ENCODE assay signal across 8 cellular contexts in the genomic region with DNA sequence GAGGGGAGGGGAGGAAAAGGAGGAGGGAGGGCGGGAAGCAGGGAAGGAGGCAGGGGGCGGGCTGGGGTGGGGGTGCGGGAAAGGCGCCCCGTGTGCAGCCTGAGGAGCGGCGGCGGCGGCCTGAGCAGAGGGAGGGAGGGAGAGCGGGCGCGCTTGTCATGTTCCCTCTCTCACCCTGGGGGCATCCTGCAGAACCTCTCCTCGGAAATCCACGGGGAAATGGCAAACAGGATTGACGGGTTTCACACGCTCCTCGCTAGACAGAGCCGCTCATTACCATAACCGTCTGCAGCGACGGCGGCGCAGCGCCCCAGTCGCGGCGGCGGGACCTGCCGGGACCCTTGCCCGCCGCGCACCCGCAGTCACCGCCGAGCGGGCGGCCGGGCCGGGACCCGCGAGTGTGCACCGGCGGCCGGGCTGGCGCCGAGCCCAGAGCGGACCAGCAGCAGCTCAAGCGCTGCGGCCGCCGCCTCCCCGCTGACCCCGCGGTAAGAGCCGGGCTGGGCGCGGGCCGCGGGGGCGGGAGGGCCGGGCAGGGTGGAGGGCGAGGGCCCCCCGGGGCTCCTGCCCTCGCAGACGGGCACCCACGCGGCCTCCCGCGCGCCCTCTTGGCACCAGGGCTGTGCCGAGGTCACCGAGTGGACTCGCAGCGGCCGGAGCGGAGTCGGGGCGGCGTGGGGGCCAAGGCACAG. TPM values are rescaled to one million over a fixed set of nuclear protein-coding genes. Genes with fewer than 3 reads are reported as not detected.
DNase-seq lines count a peak whose midpoint lies in the region; ATAC-seq, FAIRE-seq and TF ChIP-seq lines count a peak whose summit lies in the region.

A gene (plus strand): TSS at position 273 of the 692 bp plus-strand sequence. CDS start 5,165 bp downstream, outside the sequence.

- H3K36me3 ChIP-seq in HepG2 (replicated peaks in 1 of 2; ENCODE audit: control insufficient read depth in 1 of 2, insufficient read depth in 2 of 2, low read length in 2 of 2) (no peaks in the 10 kb centered on the region), stomach (no peaks in the 10 kb centered on the region)

- H3K27me3 Mint-ChIP-seq in activated CD4-positive, alpha-beta T cell treated with anti-CD3 and anti-CD28 coated beads, Interleukin-2, amount 10 ng/mL, durations not matched to agents 24 days and 14 days = peaks cover 56% of the 10 kb centered on the region

- peak; percentile 59 for ATAC-seq in HepG2
- no peak for ATAC-seq in HG02938 (IDR thresholded peaks at IDR 0.05; ENCODE audit: unreplicated experiment)
- no peak for ATAC-seq in GM19324 (IDR thresholded peaks at IDR 0.05; ENCODE audit: low FRiP score, unreplicated experiment)

- no peak for DNase-seq in activated CD4-positive, alpha-beta T cell treated with anti-CD3 and anti-CD28 coated beads, Interleukin-2, amount 10 ng/mL, durations not matched to agents 24 days and 14 days
- DNase-seq in activated CD4-positive, alpha-beta T cell treated with anti-CD3 and anti-CD28 coated beads for 1 hour = no peak
- DNase-seq in NCI-H82 (lab: John Stamatoyannopoulos, UW) = peak; percentile 89
- DNase-seq in coronary artery (ENCODE audit: low spot score) = no peak
- DNase-seq in HepG2 (ENCODE audit: low spot score) = no peak
- peak; percentile 57 for DNase-seq in stomach

- in situ Hi-C loops in HepG2 (cut with HindIII; ENCODE audit: extremely low pct_ligation_motif_present, low pct_unique_long_range_greater_than_20kb) = no loop called here

- no peaks in the 10 kb centered on the region for H3K79me2 ChIP-seq in HepG2 (ENCODE audit: insufficient read depth, low read length)

- no peaks in the 10 kb centered on the region for H4K20me1 ChIP-seq in HepG2 (ENCODE audit: insufficient read depth, low read length)

- peak within 1 kb of the TSS; percentile 68 for H3K4me3 Mint-ChIP-seq in activated CD4-positive, alpha-beta T cell treated with anti-CD3 and anti-CD28 coated beads, Interleukin-2, amount 10 ng/mL, durations not matched to agents 24 days and 14 days

- no peak within 1 kb of the TSS for H2AFZ ChIP-seq in HepG2 (ENCODE audit: low read length)

- H3K4me2 ChIP-seq in HepG2 (ENCODE audit: low read depth, low read length) = peak within 1 kb of the TSS; percentile 62

- no peak within 1 kb of the TSS for H3K9ac ChIP-seq in HepG2 (ENCODE audit: insufficient read depth, low read depth, low read length)

- no peak for TF ChIP-seq EP300 in HepG2 (IDR thresholded peaks at IDR 0.05; ENCODE audit: low read depth in 2 of 2, low read length in 2 of 2)
- no peak for TF ChIP-seq EP300 in HepG2 (CRISPR knock-in tag; IDR thresholded peaks at IDR 0.05; ENCODE audit: borderline replicate concordance)
- no peak for TF ChIP-seq EP300 in stomach (IDR thresholded peaks at IDR 0.05)

- CTCF ChIA-PET in HepG2 (lab: Yijun Ruan, JAX; ENCODE audit: low intra/inter-chr PET ratio, low total read pairs) = no interaction called here

- intact Hi-C loops in activated CD4-positive, alpha-beta T cell treated with anti-CD3 and anti-CD28 coated beads, Interleukin-2, amount 10 ng/mL, durations not matched to agents 24 days and 14 days (cut with micrococcal nuclease) = loop anchor here (2.0 kb wide), 1 partner anchor 14 kb away; no protein-coding TSS in a partner anchor
- intact Hi-C loops in HepG2 (cut with micrococcal nuclease; ENCODE audit: unreplicated experiment) (loop anchor here (10.0 kb wide), 1 partner anchor 82 kb away; no protein-coding TSS in a partner anchor), stomach (cut with DNase I; ENCODE audit: low total_unique reads) (no loop called here)

- TF ChIP-seq POLR2A in HepG2 (IDR thresholded peaks at IDR 0.05; ENCODE audit: insufficient read depth in 1 of 2, low read depth in 2 of 2, low read length in 2 of 2) (no peak), stomach (IDR thresholded peaks at IDR 0.05) (no peak)

- no peak for TF ChIP-seq RAD21 in HepG2 (CRISPR knock-in tag; IDR thresholded peaks at IDR 0.05)

- no peaks in the 10 kb centered on the region for H3K36me3 Mint-ChIP-seq in activated CD4-positive, alpha-beta T cell treated with anti-CD3 and anti-CD28 coated beads, Interleukin-2, amount 10 ng/mL, durations not matched to agents 24 days and 14 days (ENCODE audit: low read depth)

- peak within 1 kb of the TSS; percentile 40 for H3K27ac Mint-ChIP-seq in activated CD4-positive, alpha-beta T cell treated with anti-CD3 and anti-CD28 coated beads, Interleukin-2, amount 10 ng/mL, durations not matched to agents 24 days and 14 days

- 8% methylated on average over 9 of the region's 79 CpGs for WGBS in HepG2 (ENCODE audit: low lambda C conversion rate)
- 1 to 2% (median 1%) methylated on average over 22 to 79 of the region's 79 CpGs for WGBS in stomach, 5 donors

- H3K27me3 ChIP-seq in HepG2 (ENCODE audit: control insufficient read depth in 1 of 2, insufficient read depth in 2 of 2, low read length in 2 of 2) = peaks cover 4 to 67% of the 10 kb centered on the region in 2 experiments
- H3K27me3 ChIP-seq in stomach = peaks cover 0 to 41% (median 20%) of the 10 kb centered on the region in 3 donors

- no peaks in the 10 kb centered on the region for H3K9me3 ChIP-seq in HepG2 (ENCODE audit: low read length)
- no peaks in the 10 kb centered on the region for H3K9me3 ChIP-seq in stomach

- no TSS peak for BruUV-seq in HepG2 (replicated peaks; lab: Mats Ljungman, UMichigan)

- H3K27ac ChIP-seq in coronary artery (peak within 1 kb of the TSS; percentile 91 to 96), HepG2 (ENCODE audit: extremely low read length, insufficient read depth, low read length) (no peak within 1 kb of the TSS), stomach (peak within 1 kb of the TSS; percentile 84 to 94 (median 88))

- POLR2A ChIA-PET in HepG2 (lab: Yijun Ruan, JAX) = no interaction called here

- no peak for FAIRE-seq in HepG2 (lab: Jason Lieb, UNC)

- H3K4me1 Mint-ChIP-seq in activated CD4-positive, alpha-beta T cell treated with anti-CD3 and anti-CD28 coated beads, Interleukin-2, amount 10 ng/mL, durations not matched to agents 24 days and 14 days = peaks cover 5% of the 10 kb centered on the region

- no peaks in the 10 kb centered on the region for H3K9me3 Mint-ChIP-seq in activated CD4-positive, alpha-beta T cell treated with anti-CD3 and anti-CD28 coated beads, Interleukin-2, amount 10 ng/mL, durations not matched to agents 24 days and 14 days

- H3K4me3 ChIP-seq in coronary artery = peak within 1 kb of the TSS; percentile 87
- H3K4me3 ChIP-seq in HepG2 (replicated peaks in 1 of 3; ENCODE audit: insufficient read depth in 1 of 3, low read depth in 2 of 3, low read length in 3 of 3) = peak within 1 kb of the TSS; percentile 16 to 59 (median 17); a peak in 3 of 6 replicates
- peak within 1 kb of the TSS; percentile 61 to 81 (median 75) for H3K4me3 ChIP-seq in stomach

- H3K4me1 ChIP-seq in HepG2 (ENCODE audit: insufficient read depth, low read length) (peaks cover 7% of the 10 kb centered on the region; the same call in 1 of the 2 replicates), stomach (peaks cover 17 to 50% (median 36%) of the 10 kb centered on the region in 4 donors)

- TF ChIP-seq CTCF in coronary artery (IDR thresholded peaks at IDR 0.05) (no peak), HepG2 (CRISPR knock-in tag; IDR thresholded peaks at IDR 0.05) (no peak), stomach (IDR thresholded peaks at IDR 0.05) (no peak)

TF ChIP-seq in HepG2, 621 proteins besides CTCF, POLR2A, EP300 and RAD21 (continues in another document):
- TF ChIP-seq ZNF225 (CRISPR knock-in tag; IDR thresholded peaks at IDR 0.05) (no peak), ZNF569 (CRISPR knock-in tag; IDR thresholded peaks at IDR 0.05; ENCODE audit: borderline replicate concordance) (no peak), IRF2 (CRISPR knock-in tag; IDR thresholded peaks at IDR 0.05) (no peak), GTF2F1 (IDR thresholded peaks at IDR 0.05; ENCODE audit: low read length) (no peak), ZNF598 (CRISPR knock-in tag; IDR thresholded peaks at IDR 0.05; ENCODE audit: borderline replicate concordance) (no peak), TBX3 (IDR thresholded peaks at IDR 0.05; ENCODE audit: borderline replicate concordance) (no peak), ZNF431 (CRISPR knock-in tag; IDR thresholded peaks at IDR 0.05; ENCODE audit: borderline replicate concordance, low read depth) (no peak)
- TF ChIP-seq, protein P1, sequence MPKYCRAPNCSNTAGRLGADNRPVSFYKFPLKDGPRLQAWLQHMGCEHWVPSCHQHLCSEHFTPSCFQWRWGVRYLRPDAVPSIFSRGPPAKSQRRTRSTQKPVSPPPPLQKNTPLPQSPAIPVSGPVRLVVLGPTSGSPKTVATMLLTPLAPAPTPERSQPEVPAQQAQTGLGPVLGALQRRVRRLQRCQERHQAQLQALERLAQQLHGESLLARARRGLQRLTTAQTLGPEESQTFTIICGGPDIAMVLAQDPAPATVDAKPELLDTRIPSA (CRISPR knock-in tag; IDR thresholded peaks at IDR 0.05; ENCODE audit: borderline replicate concordance) = no peak

RNA-seq across cellular contexts. Expression of the gene that starts here (rescaled TPM):
- not detected in 2 replicates for total RNA-seq in activated CD4-positive, alpha-beta T cell treated with anti-CD3 and anti-CD28 coated beads, Interleukin-2, amount 10 ng/mL, durations not matched to agents 24 days and 14 days
- total RNA-seq in HepG2 (2016; rRNA removed; fragmentation: Illumina TruSeq; extraction: Trizol) = not detected in 2 replicates
- total RNA-seq in HepG2 (2016; cell fraction: cytosol; rRNA removed; fragmentation: Illumina TruSeq; extraction: Trizol; ENCODE audit: low read depth) = not detected in 2 replicates
- not detected in 2 replicates for total RNA-seq in HepG2 (2016; cell fraction: insoluble cytoplasmic fraction; rRNA removed; fragmentation: Illumina TruSeq; extraction: Trizol)
- total RNA-seq in HepG2 (2016; cell fraction: membrane; rRNA removed; fragmentation: Illumina TruSeq; extraction: Trizol) = not detected in 2 replicates
- total RNA-seq in HepG2 (2016; cell fraction: nucleus; rRNA removed; fragmentation: Illumina TruSeq; extraction: Trizol) = not detected in 2 replicates
- polyA plus RNA-seq in HepG2 (2011; rRNA removed) = not detected in 2 replicates
- polyA plus RNA-seq in HepG2 (2011; cell fraction: cytosol; rRNA removed) = not detected in 2 replicates
- polyA plus RNA-seq in HepG2 (2011; cell fraction: nucleus; rRNA removed) = not detected in 2 replicates
- not detected in 2 replicates for polyA plus RNA-seq in HepG2 (2012)
- not detected in 2 replicates for polyA plus RNA-seq in HepG2 (2016; cell fraction: cytosol; fragmentation: Illumina TruSeq; extraction: Trizol; ENCODE audit: low read depth)
- not detected in 2 replicates for polyA plus RNA-seq in HepG2 (2016; cell fraction: insoluble cytoplasmic fraction; fragmentation: Illumina TruSeq; extraction: Trizol; ENCODE audit: low read depth)
- not detected in 2 replicates for polyA plus RNA-seq in HepG2 (2016; cell fraction: membrane; fragmentation: Illumina TruSeq; extraction: Trizol; ENCODE audit: low read depth)
- polyA plus RNA-seq in HepG2 (2016; cell fraction: nucleus; fragmentation: Illumina TruSeq; extraction: Trizol; ENCODE audit: insufficient read depth, low read depth) = not detected in 2 replicates
- not detected in 2 replicates for polyA minus RNA-seq in HepG2 (2011; rRNA and poly(A)+ RNA removed; ENCODE audit: low replicate concordance)
- polyA minus RNA-seq in HepG2 (2011; cell fraction: cytosol; rRNA and poly(A)+ RNA removed) = not detected in 2 replicates
- not detected in 2 replicates for polyA minus RNA-seq in HepG2 (2011; cell fraction: nucleus; rRNA and poly(A)+ RNA removed)
- 1 to 10 TPM in 4 of 5 donors, under 1 TPM in 1; 0.29 to 5.4 (median 2.9) TPM for total RNA-seq in stomach
- 1 to 10 TPM in 2 of 3 donors, under 1 TPM in 1; 0.46 to 3.7 (median 2.2) TPM for polyA plus RNA-seq in stomach

Comparison
In these comparisons a context has a peak if more than half of its experiments do, and no peak if none do; other contexts are left out.
1. Peak in ATAC-seq, H3K4me3 ChIP-seq and H3K4me2 ChIP-seq in HepG2; RNA of the gene not detected or under 1 TPM.
2. DNase-seq: peak in NCI-H82 (single experiment) and stomach (single experiment); none in activated CD4-positive, alpha-beta T cell treated with anti-CD3 and anti-CD28 coated beads, Interleukin-2, amount 10 ng/mL, durations not matched to agents 24 days and 14 days (single experiment), activated CD4-positive, alpha-beta T cell treated with anti-CD3 and anti-CD28 coated beads for 1 hour (single experiment), coronary artery (single experiment) and HepG2 (single experiment).
3. H3K4me3 ChIP-seq: peak in every context shown above with its lines; median percentile 87 in coronary artery; 75 in stomach; 17 in HepG2.